Comparison of ENCODE assay signal across 11 cellular contexts in genomic region chr1:16859167-16860041, GRCh38. TPM values are rescaled to one million over a fixed set of nuclear protein-coding genes. Genes with fewer than 3 reads are reported as not detected.
DNase-seq lines count a peak whose midpoint lies in the region; ATAC-seq, FAIRE-seq and TF ChIP-seq lines count a peak whose summit lies in the region.
"Not testable (repeated sequence)": the region's sequence is repeated elsewhere in the genome, so short reads cannot be mapped to it uniquely, and the experiment has no call there.
"Had no signal": no experiment of that assay in that cellular context is flagged by ENCODE, and none has a peak within 500 bp of the region (broad histone marks: within the 10 kb centered on the region; RNA-seq: fewer than 3 reads in every experiment).

No MANE protein-coding gene starts in this region.

- not testable (repeated sequence) for H3K27ac Mint-ChIP-seq in nephron

- H3K4me3 ChIP-seq in H7 (ENCODE audit: insufficient read depth, low read depth, low read length), result peak overlapping the region; percentile 22
- not testable (repeated sequence) for H3K4me3 ChIP-seq in IMR-90 (ENCODE audit: insufficient read depth, low read depth, low read length); K562

- not testable (repeated sequence) for H3K9me1 ChIP-seq in IMR-90 (ENCODE audit: insufficient read depth, low read length); K562 (ENCODE audit: control insufficient read depth, insufficient read depth, low read length)

- POLR2A ChIA-PET in IMR-90 (lab: Charles Lee; ENCODE audit: unreplicated experiment); K562 (lab: Yijun Ruan, JAX): not testable (repeated sequence)

- H3K23ac ChIP-seq in IMR-90 (ENCODE audit: low read depth, low read length), result not testable (repeated sequence)

- in situ Hi-C loops in IMR-90 (cut with MboI; ENCODE audit: low sequenced_read_pairs), result not testable (repeated sequence)
- in situ Hi-C loops in K562 (cut with MboI), result loop anchor here (5.0 to 25.0 kb wide), 4 partner anchors 132 to 997 kb away; partner anchors contain the start of genes NECAP2 and SPATA21

- not testable (repeated sequence) for H3K27ac ChIP-seq in IMR-90 (ENCODE audit: insufficient read depth, low read length); K562 (ENCODE audit: extremely low read depth, low read depth, low read length)

- H3K4me3 Mint-ChIP-seq in nephron, result peak overlapping the region; percentile 58 to 80 (median 78)

- not testable (repeated sequence) for DNase-seq in H7; IMR-90; K562 (ENCODE audit: extremely low read depth in 1 of 4, low spot score in 3 of 4); sciatic nerve (ENCODE audit: low spot score)
- DNase-seq in iris pigment epithelial cell (ENCODE audit: low read depth), result peak; percentile 11

- H3K79me2 ChIP-seq in K562 (ENCODE audit: control insufficient read depth, insufficient read depth, low read length), result not testable (repeated sequence)

- not testable (repeated sequence) for H2AK5ac ChIP-seq in IMR-90 (ENCODE audit: low read depth, low read length)

- FAIRE-seq in K562 (lab: Jason Lieb, UNC), result not testable (repeated sequence)

- H3K27me3 ChIP-seq in H7 (ENCODE audit: control insufficient read depth, insufficient read depth, low read length); IMR-90 (ENCODE audit: control insufficient read depth, insufficient read depth, low read length); K562 (ENCODE audit: control insufficient read depth in 2 of 2, insufficient read depth in 2 of 2, low read length in 2 of 2): not testable (repeated sequence)

- peak; percentile 63 for ATAC-seq in IMR-90 (ENCODE audit: low read depth)
- ATAC-seq in K562, result peak; percentile 53
- peak; percentile 41 for ATAC-seq in esophagus mucosa
- ATAC-seq in sciatic nerve, result peak; percentile 34

- not testable (repeated sequence) for H3K4me1 Mint-ChIP-seq in nephron

- not testable (repeated sequence) for H2BK20ac ChIP-seq in IMR-90 (ENCODE audit: low read depth, low read length)

- not testable (repeated sequence) for H3K79me1 ChIP-seq in IMR-90 (ENCODE audit: low read depth in 1 of 2, low read length in 2 of 2)

- TF ChIP-seq RAD21 in IMR-90 (IDR thresholded peaks at IDR 0.05; ENCODE audit: low read length); K562 (CRISPR knock-in tag; conservative IDR thresholded peaks at IDR 0.05 in 1 of 2, IDR thresholded peaks at IDR 0.05 in 1 of 2): not testable (repeated sequence)

- H3K36me3 Mint-ChIP-seq in nephron (ENCODE audit: low read depth), result not testable (repeated sequence)

- H3K9me3 ChIP-seq in IMR-90 (ENCODE audit: control insufficient read depth, insufficient read depth, low read length); K562 (replicated peaks; ENCODE audit: control insufficient read depth, insufficient read depth, low read depth, low read length): not testable (repeated sequence)

- H2AFZ ChIP-seq in IMR-90 (replicated peaks; ENCODE audit: low read length, poor library complexity); K562 (ENCODE audit: low read depth, low read length): not testable (repeated sequence)

- H3K14ac ChIP-seq in IMR-90 (replicated peaks; ENCODE audit: low read depth, low read length), result not testable (repeated sequence)

- H3K4me1 ChIP-seq in IMR-90 (ENCODE audit: control insufficient read depth, insufficient read depth, low read length); K562 (replicated peaks in 1 of 2; ENCODE audit: control insufficient read depth in 2 of 2, insufficient read depth in 2 of 2, low read length in 2 of 2): not testable (repeated sequence)

- not testable (repeated sequence) for H4K8ac ChIP-seq in IMR-90 (ENCODE audit: low read depth in 2 of 2, low read length in 2 of 2)

- H2BK120ac ChIP-seq in IMR-90 (ENCODE audit: low read depth, low read length), result not testable (repeated sequence)

- H4K5ac ChIP-seq in IMR-90 (ENCODE audit: low read depth, low read length), result not testable (repeated sequence)

- H3K27me3 Mint-ChIP-seq in nephron (ENCODE audit: low read depth), result peaks cover 22% of the 10 kb centered on the region

- not testable (repeated sequence) for H2AK9ac ChIP-seq in IMR-90 (replicated peaks; ENCODE audit: low read depth, low read length, poor library complexity)

- not testable (repeated sequence) for H2BK5ac ChIP-seq in IMR-90 (ENCODE audit: low read depth, low read length, poor library complexity, severe bottlenecking)

- dilution Hi-C loops in IMR-90 (cut with HindIII; ENCODE audit: low sequenced_read_pairs, unreplicated experiment), result not testable (repeated sequence)

- not testable (repeated sequence) for H2BK15ac ChIP-seq in IMR-90 (ENCODE audit: low read depth, low read length)

- intact Hi-C loops in IMR-90 (cut with micrococcal nuclease); K562 (cut with micrococcal nuclease); sciatic nerve (cut with DNase I): not testable (repeated sequence)

- no CpG with 5 or more reads among the region's 46 CpGs for WGBS in IMR-90 (ENCODE audit: extremely low coverage in 2 of 2, insufficient read length in 1 of 2), 2 experiments
- 79% methylated on average over 23 of the region's 46 CpGs for WGBS in K562 (ENCODE audit: insufficient coverage, low coverage, missing lambda C conversion rate)

- H4K20me1 ChIP-seq in IMR-90 (ENCODE audit: insufficient read depth, low read length); K562 (replicated peaks; ENCODE audit: control insufficient read depth, insufficient read depth, low read length): not testable (repeated sequence)

- H3K4ac ChIP-seq in IMR-90 (ENCODE audit: low read depth, low read length), result not testable (repeated sequence)

- H3K4me2 ChIP-seq in IMR-90 (ENCODE audit: low read depth, low read length); K562 (ENCODE audit: insufficient read depth, low read length): not testable (repeated sequence)

- H3K9ac ChIP-seq in IMR-90 (ENCODE audit: low read depth, low read length); K562 (ENCODE audit: insufficient read depth in 1 of 2, low read depth in 2 of 2, low read length in 2 of 2): not testable (repeated sequence)

- not testable (repeated sequence) for BruUV-seq in IMR-90 (replicated peaks; lab: Mats Ljungman, UMichigan); K562 (replicated peaks; lab: Mats Ljungman, UMichigan)

- H4K91ac ChIP-seq in IMR-90 (ENCODE audit: insufficient read depth, low read depth, low read length), result not testable (repeated sequence)

- not testable (repeated sequence) for H3K18ac ChIP-seq in IMR-90 (ENCODE audit: low read depth, low read length)

- H3K56ac ChIP-seq in IMR-90 (ENCODE audit: extremely low read depth, insufficient read depth, low read length), result not testable (repeated sequence)

- H3K36me3 ChIP-seq in H7 (replicated peaks; ENCODE audit: control insufficient read depth, insufficient read depth, low read length); IMR-90 (ENCODE audit: control insufficient read depth, insufficient read depth, low read length); K562 (ENCODE audit: control insufficient read depth, insufficient read depth, low read length): not testable (repeated sequence)

- TF ChIP-seq CTCF in IMR-90 (conservative IDR thresholded peaks at IDR 0.05; ENCODE audit: low read depth, low read length); K562 (IDR thresholded peaks at IDR 0.05 in 2 of 3, conservative IDR thresholded peaks at IDR 0.05 in 1 of 3; ENCODE audit: insufficient read depth in 2 of 3, low read depth in 1 of 3, low read length in 3 of 3); nephron (IDR thresholded peaks at IDR 0.05; ENCODE audit: unreplicated experiment in 3 of 3): not testable (repeated sequence)

- not testable (repeated sequence) for H3K9me3 Mint-ChIP-seq in nephron

- not testable (repeated sequence) for TF ChIP-seq EP300 in K562 (IDR thresholded peaks at IDR 0.05; ENCODE audit: low read length)

- TF ChIP-seq POLR2A in IMR-90 (IDR thresholded peaks at IDR 0.05; ENCODE audit: low read depth, low read length); K562 (conservative IDR thresholded peaks at IDR 0.05): not testable (repeated sequence)

- CTCF ChIA-PET in IMR-90 (lab: Yijun Ruan, JAX); K562 (lab: Yijun Ruan, JAX; ENCODE audit: low intra/inter-chr PET ratio): not testable (repeated sequence)

RNA-seq across cellular contexts. Expression of gene RNU1-2, which starts 36.4 kb away (rescaled TPM):
- under 0.01 TPM in 2 replicates for total RNA-seq in H7 (2014; rRNA removed; shearing (Covaris generic))
- under 0.01 TPM in 2 replicates for total RNA-seq in IMR-90 (2012; rRNA removed)
- not detected in 2 replicates for polyA plus RNA-seq in IMR-90 (2012; rRNA removed)
- polyA plus RNA-seq in IMR-90 (2012; cell fraction: cytosol; rRNA removed), result not detected in 2 replicates
- polyA plus RNA-seq in IMR-90 (2012; cell fraction: nucleus; rRNA removed; ENCODE audit: low replicate concordance), result not detected in 2 replicates
- total RNA-seq in K562 (2011; cell fraction: chromatin; rRNA removed; ENCODE audit: low replicate concordance), result under 0.01 TPM in 2 replicates
- total RNA-seq in K562 (2011; cell fraction: nucleolus; rRNA removed), result under 0.01 and 21,200 TPM in 2 replicates
- under 0.01 and 24,158 TPM in 2 replicates for total RNA-seq in K562 (2011; cell fraction: nucleoplasm; rRNA removed)
- total RNA-seq in K562 (2014; rRNA removed), result under 0.01 TPM in 2 replicates
- total RNA-seq in K562 (2014; rRNA removed; fragmentation: Illumina TruSeq; extraction: Trizol), result 28,565 and 32,823 TPM in 2 replicates
- 20,456 and 27,045 TPM in 2 replicates for total RNA-seq in K562 (2015; rRNA removed; fragmentation: Illumina TruSeq; extraction: Trizol)
- 2,231 and 2,538 TPM in 2 replicates for total RNA-seq in K562 (2021)
- 83.9 TPM in 1 of 2 replicates, not detected in the other for polyA plus RNA-seq in K562 (2011; rRNA removed)
- under 0.01 TPM in 1 of 2 replicates, not detected in the other for polyA plus RNA-seq in K562 (2011; cell fraction: cytosol; rRNA removed)
- polyA plus RNA-seq in K562 (2011; cell fraction: nucleus; rRNA removed), result under 0.01 and 1,424 TPM in 2 replicates
- 25.1 TPM in 1 of 2 replicates, not detected in the other for polyA plus RNA-seq in K562 (2012)
- polyA plus RNA-seq in K562 (2014; fragmentation: Illumina TruSeq; extraction: Trizol), result not detected in 2 replicates
- polyA plus RNA-seq in K562 (2014; fragmentation: Nextera tagmentation; extraction: Ambion mirVana), result 1 to 10 TPM in 1 of 2 experiments, not detected in 1; 3.0 TPM
- polyA plus RNA-seq in K562 (2014; rRNA removed), result not detected in 2 replicates
- polyA minus RNA-seq in K562 (2011; rRNA and poly(A)+ RNA removed), result 10,756 and 20,531 TPM in 2 replicates
- 58,964 and 66,171 TPM in 2 replicates for polyA minus RNA-seq in K562 (2011; cell fraction: cytosol; rRNA and poly(A)+ RNA removed)
- polyA minus RNA-seq in K562 (2011; cell fraction: nucleus; rRNA and poly(A)+ RNA removed), result 66,769 and 85,880 TPM in 2 replicates
- total RNA-seq in esophagus mucosa, result 6,387 TPM
- 13,769 TPM for total RNA-seq in sciatic nerve
- total RNA-seq: G401, HT1080, LHCN-M2 had no signal
- polyA plus RNA-seq: AG04450 had no signal
